ENCODE assay signal across 20 cellular contexts in genomic region chr12:113866496-113866895, GRCh38.
"Had no signal": no experiment of that assay in that cellular context is flagged by ENCODE, and none has a peak within 500 bp of the region (broad histone marks: within the 10 kb centered on the region; RNA-seq: fewer than 3 reads in every experiment).

No MANE protein-coding gene starts in this region.

- H3K4me3 ChIP-seq: colonic mucosa, coronary artery, dorsolateral prefrontal cortex, esophagus muscularis mucosa, esophagus squamous epithelium, gastrocnemius medialis, gastroesophageal sphincter, heart left ventricle, heart right ventricle had no signal

- H3K27ac ChIP-seq: colonic mucosa, coronary artery, dorsolateral prefrontal cortex, epithelial cell of prostate, esophagus muscularis mucosa, foreskin keratinocyte, gastrocnemius medialis, gastroesophageal sphincter, heart left ventricle, heart right ventricle had no signal

- DNase-seq: colonic mucosa; cortex of kidney; dorsolateral prefrontal cortex; effector CD4-positive, alpha-beta T cell; effector CD8-positive, alpha-beta T cell; effector memory CD4-positive, alpha-beta T cell; effector memory CD8-positive, alpha-beta T cell; esophagus squamous epithelium; foreskin keratinocyte; gastrocnemius medialis; head of caudate nucleus; heart right ventricle had no signal

- H3K36me3 ChIP-seq: colonic mucosa, esophagus squamous epithelium, gastrocnemius medialis had no signal

- H3K27me3 Mint-ChIP-seq: dendritic cell treated with granulocyte-macrophage colony-stimulating factor and Interleukin-4, amounts not matched to agents 40 ng/mL and 50 ng/mL, for 4 days; effector memory CD8-positive, alpha-beta T cell had no signal

- H3K4me1 ChIP-seq: colonic mucosa, foreskin keratinocyte, gastrocnemius medialis had no signal

- H3K27ac Mint-ChIP-seq: dendritic cell treated with granulocyte-macrophage colony-stimulating factor and Interleukin-4, amounts not matched to agents 40 ng/mL and 50 ng/mL, for 4 days; effector memory CD8-positive, alpha-beta T cell; endodermal cell had no signal

- ATAC-seq: effector memory CD8-positive, alpha-beta T cell; esophagus mucosa; gastrocnemius medialis; gastroesophageal sphincter; heart left ventricle; heart right ventricle had no signal

- H3K4me3 Mint-ChIP-seq: dendritic cell treated with granulocyte-macrophage colony-stimulating factor and Interleukin-4, amounts not matched to agents 40 ng/mL and 50 ng/mL, for 4 days; effector memory CD8-positive, alpha-beta T cell; endodermal cell had no signal

- H3K9me3 Mint-ChIP-seq: dendritic cell treated with granulocyte-macrophage colony-stimulating factor and Interleukin-4, amounts not matched to agents 40 ng/mL and 50 ng/mL, for 4 days; effector memory CD8-positive, alpha-beta T cell had no signal

- H3K9me3 ChIP-seq: colonic mucosa, esophagus muscularis mucosa, esophagus squamous epithelium, gastrocnemius medialis, gastroesophageal sphincter, heart left ventricle, heart right ventricle had no signal

- H3K27me3 ChIP-seq: colonic mucosa, dorsolateral prefrontal cortex, esophagus muscularis mucosa, esophagus squamous epithelium, foreskin keratinocyte, gastrocnemius medialis, gastroesophageal sphincter, heart left ventricle, heart right ventricle had no signal
